Comparison of ENCODE assay signal across 8 cellular contexts in genomic region chr12:121209629-121210572, GRCh38. TPM values are rescaled to one million over a fixed set of nuclear protein-coding genes. Genes with fewer than 3 reads are reported as not detected.
DNase-seq lines count a peak whose midpoint lies in the region; ATAC-seq and TF ChIP-seq lines count a peak whose summit lies in the region.

TSS of gene P2RX4 (plus strand) at chr12:121210129. CDS start at chr12:121210165, 36 bp downstream.

- peak within 1 kb of the TSS; percentile 59 for H3K4me3 ChIP-seq in GM12875 (ENCODE audit: low read depth, low read length)
- H3K4me3 ChIP-seq in vagina, result peak within 1 kb of the TSS; percentile 60 to 69

- intact Hi-C loops in T-helper 1 cell treated with Interleukin-12 subunit alpha and Interleukin-12 subunit beta and Interleukin-4 antibody, amounts not matched to agents 30 ng/mL and 1 ng/mL, for 36 hours (cut with micrococcal nuclease), result loop anchor here (1.0 to 5.0 kb wide), 8 partner anchors 14 to 1867 kb away; partner anchors contain the start of genes C12orf43 and CAMKK2
- intact Hi-C loops in left ventricle myocardium superior (cut with micrococcal nuclease), result no loop called here
- intact Hi-C loops in vagina (cut with DNase I), result no loop called here

- peak in 1 of 2 donors; percentile 78 for TF ChIP-seq POLR2A in vagina (IDR thresholded peaks at IDR 0.05)

- ATAC-seq in HG02642 (IDR thresholded peaks at IDR 0.05; ENCODE audit: poor library complexity, unreplicated experiment) (peak; percentile 92), left ventricle myocardium superior (peak; percentile 93)

- peak within 1 kb of the TSS; percentile 96 for H3K27ac ChIP-seq in vagina

- no peaks in the 10 kb centered on the region for H3K9me3 ChIP-seq in vagina

- no peaks in the 10 kb centered on the region for H3K36me3 ChIP-seq in vagina

- H3K27me3 ChIP-seq in vagina, result no peaks in the 10 kb centered on the region

- DNase-seq in NCI-H1105 treated with DMSO at 0.1 percent for 48 hours (lab: John Stamatoyannopoulos, UW), result peak; percentile 72
- DNase-seq in amniotic epithelial cell (ENCODE audit: low read depth), result peak; percentile 71
- peak; percentile 90 for DNase-seq in left ventricle myocardium superior
- peak; percentile 86 for DNase-seq in putamen (ENCODE audit: low spot score)
- no peak for DNase-seq in vagina (ENCODE audit: extremely low spot score in 2 of 2)

- TF ChIP-seq CTCF in GM12875 (IDR thresholded peaks at IDR 0.05; ENCODE audit: borderline replicate concordance, insufficient read depth, low read depth, low read length) (peak; percentile 44), vagina (IDR thresholded peaks at IDR 0.05) (no peak)

- peaks cover 31% of the 10 kb centered on the region for H3K4me1 ChIP-seq in vagina

RNA-seq across cellular contexts. Expression of gene P2RX4, which starts in this region (rescaled TPM):
- 38.3 and 42.0 TPM in 2 replicates for total RNA-seq in T-helper 1 cell treated with Interleukin-12 subunit alpha and Interleukin-12 subunit beta and Interleukin-4 antibody, amounts not matched to agents 30 ng/mL and 1 ng/mL, for 36 hours
- total RNA-seq in left ventricle myocardium superior (4.9 TPM), vagina (26.5 TPM)

Comparison
In these comparisons a context has a peak if more than half of its experiments do, and no peak if none do; other contexts are left out.
1. DNase-seq: peak in NCI-H1105 treated with DMSO at 0.1 percent for 48 hours (single experiment), amniotic epithelial cell (single experiment), left ventricle myocardium superior (single experiment) and putamen (single experiment); none in vagina (0 of 2).